ENCODE assay signal across 8 cellular contexts in genomic region chr5:161709239-161709638, GRCh38. TPM values are rescaled to one million over a fixed set of nuclear protein-coding genes. Genes with fewer than 3 reads are reported as not detected.
"Had no signal": no experiment of that assay in that cellular context is flagged by ENCODE, and none has a peak within 500 bp of the region (broad histone marks: within the 10 kb centered on the region; RNA-seq: fewer than 3 reads in every experiment).

No MANE protein-coding gene starts in this region.

- DNase-seq: GDM1, GF-D8 had no signal

- FAIRE-seq: G401.6, GM12891, GM12892, GM18507, GM19239 had no signal

RNA-seq across cellular contexts. Expression of gene GABRA6, which starts 23.7 kb away (rescaled TPM):
- total RNA-seq: G401 had no signal
